In genomic region chr13:29849071-29849541, GRCh38 we compare ENCODE assay signal across 8 cellular contexts. TPM values are rescaled to one million over a fixed set of nuclear protein-coding genes. Genes with fewer than 3 reads are reported as not detected.
DNase-seq lines count a peak whose midpoint lies in the region; TF ChIP-seq lines count a peak whose summit lies in the region.

No MANE protein-coding gene starts in this region.

- H3K4me3 ChIP-seq in ovary = peak overlapping the region; percentile 89

- no peak for TF ChIP-seq CTCF in ovary (IDR thresholded peaks at IDR 0.05)

- intact Hi-C loops in ovary (cut with DNase I) = loop anchor here in 1 of 4 donors (10.0 kb wide), 1 partner anchor 344 kb away; no protein-coding TSS in a partner anchor

- TF ChIP-seq POLR2A in ovary (IDR thresholded peaks at IDR 0.05) = no peak

- H3K9me3 ChIP-seq in ovary = no peaks in the 10 kb centered on the region

- WGBS in ovary, 3 donors = 0 to 1% (median 0%) methylated on average over 20 of the region's 20 CpGs

- no peak for TF ChIP-seq EP300 in ovary (IDR thresholded peaks at IDR 0.05)

- DNase-seq in NCI-H1417 (lab: John Stamatoyannopoulos, UW) (peak in 2 of 3 experiments; percentile 41 to 55), NCI-H1417 treated with DMSO at 0.1 percent for 48 hours (lab: John Stamatoyannopoulos, UW) (no peak), NCI-H526 treated with DMSO at 0.1 percent for 48 hours (lab: John Stamatoyannopoulos, UW) (peak; percentile 62), germinal center (ENCODE audit: low spot score) (peak; percentile 25), ovary (peak in 1 of 5 donors; percentile 25), NCI-H446 treated with DMSO at 0.1 percent for 48 hours (lab: John Stamatoyannopoulos, UW) (no peak), OCI-M2 (lab: John Stamatoyannopoulos, UW; ENCODE audit: unreplicated experiment) (no peak)
- peak; percentile 57 for DNase-seq in activated T-cell treated with anti-CD3 and anti-CD28 coated beads, Interleukin-2, amount 50 U/mL, for 48 hours

- no peaks in the 10 kb centered on the region for H3K4me1 ChIP-seq in ovary (ENCODE audit: insufficient read depth)

- no peaks in the 10 kb centered on the region for H3K36me3 ChIP-seq in ovary

- peak overlapping the region; percentile 96 to 97 for H3K27ac ChIP-seq in ovary

- H3K27me3 ChIP-seq in ovary = no peaks in the 10 kb centered on the region

RNA-seq across cellular contexts. Expression of gene UBL3, which starts 1.3 kb away (rescaled TPM):
- 10 to 100 TPM; 30.9 to 41.4 (median 35.7) TPM for total RNA-seq in ovary
- polyA plus RNA-seq in ovary = 10 to 100 TPM; 22.5 to 27.8 TPM

Comparison
In these comparisons a context has a peak if more than half of its experiments do, and no peak if none do; other contexts are left out.
1. DNase-seq: peak in NCI-H1417 (2 of 3), NCI-H526 treated with DMSO at 0.1 percent for 48 hours (single experiment), activated T-cell treated with anti-CD3 and anti-CD28 coated beads, Interleukin-2, amount 50 U/mL, for 48 hours (2 of 2) and germinal center (single experiment); none in NCI-H1417 treated with DMSO at 0.1 percent for 48 hours (single experiment), NCI-H446 treated with DMSO at 0.1 percent for 48 hours (single experiment) and OCI-M2 (single experiment).